In the genomic region with DNA sequence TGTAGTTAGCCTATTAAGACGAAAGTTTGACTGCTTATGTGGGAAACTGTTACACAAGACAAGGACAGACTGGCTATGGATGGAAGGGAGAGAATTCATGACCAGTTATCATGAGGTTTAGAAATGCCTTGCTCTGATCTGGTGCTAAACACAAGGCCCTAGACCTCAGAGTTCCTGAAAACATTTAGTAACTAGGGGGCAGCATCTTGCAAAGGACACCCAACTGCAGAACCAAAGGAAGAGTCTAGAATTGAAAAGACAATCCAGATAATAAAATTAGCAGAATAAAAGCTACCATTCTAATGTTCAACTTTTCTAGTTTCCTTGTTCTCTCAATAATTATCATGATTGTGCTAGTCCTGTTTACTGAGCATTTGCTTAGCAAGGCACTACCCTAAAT, we compare ENCODE assay signal across 20 cellular contexts.
DNase-seq lines count a peak whose midpoint lies in the region; ATAC-seq, FAIRE-seq and TF ChIP-seq lines count a peak whose summit lies in the region.
"Had no signal": no experiment of that assay in that cellular context is flagged by ENCODE, and none has a peak within 500 bp of the region (broad histone marks: within the 10 kb centered on the region; RNA-seq: fewer than 3 reads in every experiment).

No MANE protein-coding gene starts in this region.

- H2BK5ac ChIP-seq in H1 (ENCODE audit: low read depth, low read length): no peak overlapping the region

- H3K9me3 ChIP-seq in PC-3 (ENCODE audit: low read length): no peaks in the 10 kb centered on the region
- no peaks in the 10 kb centered on the region for H3K9me3 ChIP-seq in H1 (ENCODE audit: insufficient read depth in 2 of 2, low read depth in 1 of 2, low read length in 1 of 2)
- no peaks in the 10 kb centered on the region for H3K9me3 ChIP-seq in right lobe of liver

- H3K4me1 ChIP-seq in PC-3 (ENCODE audit: insufficient read depth, low read length): no peaks in the 10 kb centered on the region
- H3K4me1 ChIP-seq in H1 (replicated peaks in 1 of 4; ENCODE audit: control insufficient read depth in 3 of 4, insufficient read depth in 4 of 4, low read length in 3 of 4): no peaks in the 10 kb centered on the region
- peaks cover 0 to 17% (median 0%) of the 10 kb centered on the region in 4 donors for H3K4me1 ChIP-seq in right lobe of liver

- H3K23ac ChIP-seq in H1 (ENCODE audit: insufficient read length): no peak overlapping the region

- no peaks in the 10 kb centered on the region for H4K20me1 ChIP-seq in PC-3 (ENCODE audit: low read length)
- H4K20me1 ChIP-seq in H1 (replicated peaks in 1 of 2; ENCODE audit: control insufficient read depth in 1 of 2, insufficient read depth in 2 of 2, low read length in 2 of 2): no peaks in the 10 kb centered on the region

- no peak for TF ChIP-seq EP300 in H1 (IDR thresholded peaks at IDR 0.05; ENCODE audit: borderline replicate concordance in 1 of 2, low read depth in 2 of 2, low read length in 2 of 2)

- no peak for TF ChIP-seq POLR2A in H1 (IDR thresholded peaks at IDR 0.05; ENCODE audit: control extremely low read depth in 1 of 2, low read depth in 2 of 2, low read length in 2 of 2)
- no peak for TF ChIP-seq POLR2A in right lobe of liver (IDR thresholded peaks at IDR 0.05)

- no peak overlapping the region for H3K9ac ChIP-seq in PC-3 (ENCODE audit: low read length)
- H3K9ac ChIP-seq in H1 (replicated peaks in 1 of 4; ENCODE audit: extremely low read depth in 1 of 4, low read depth in 3 of 4, low read length in 3 of 4): no peak overlapping the region

- no peak overlapping the region for H2AK5ac ChIP-seq in H1 (ENCODE audit: low read depth, low read length)

- intact Hi-C loops in PC-3 (cut with micrococcal nuclease): no loop called here
- intact Hi-C loops in right lobe of liver (cut with DNase I): no loop called here

- H3K4me2 ChIP-seq in PC-3 (ENCODE audit: low read length) (no peak overlapping the region), H1 (ENCODE audit: insufficient read depth in 1 of 2, low read depth in 2 of 2, low read length in 2 of 2) (no peak overlapping the region)

- no peaks in the 10 kb centered on the region for H3K23me2 ChIP-seq in H1 (ENCODE audit: low read depth, low read length)

- H3K27ac ChIP-seq in PC-3 (ENCODE audit: low read length): no peak overlapping the region
- H3K27ac ChIP-seq in H1 (ENCODE audit: low read depth, low read length): no peak overlapping the region
- H3K27ac ChIP-seq in right lobe of liver: no peak overlapping the region

- CTCF ChIA-PET in PC-3 (lab: Charles Lee): no interaction called here
- CTCF ChIA-PET in H1 (lab: Charles Lee; ENCODE audit: partially characterized antibody): interaction anchor here (1.2 to 2.6 kb wide), 2 partner anchors 19 to 28 kb away, joined by 3 to 9 read pairs; no protein-coding TSS in a partner anchor

- no peak overlapping the region for H4K5ac ChIP-seq in H1 (ENCODE audit: insufficient read length, low read depth, low read length)

- peaks cover 55% of the 10 kb centered on the region for H3K27me3 ChIP-seq in PC-3 (ENCODE audit: low read length)
- no peaks in the 10 kb centered on the region for H3K27me3 ChIP-seq in H1 (replicated peaks in 1 of 4; ENCODE audit: control insufficient read depth in 3 of 4, extremely low read depth in 1 of 4, insufficient read depth in 3 of 4, low read length in 3 of 4)
- H3K27me3 ChIP-seq in right lobe of liver: no peaks in the 10 kb centered on the region

- no peak overlapping the region for H4K8ac ChIP-seq in H1 (ENCODE audit: extremely low read depth, insufficient read depth, low read length)

- H2AFZ ChIP-seq in PC-3 (ENCODE audit: low read length) (no peak overlapping the region), H1 (ENCODE audit: low read length) (no peak overlapping the region)

- DNase-seq in NCI-H82 (lab: John Stamatoyannopoulos, UW) (peak; percentile 7), NCI-H82 treated with DMSO at 0.1 percent for 48 hours (lab: John Stamatoyannopoulos, UW; ENCODE audit: unreplicated experiment) (no peak), PC-3 (no peak), H1 (ENCODE audit: low read depth in 1 of 2, low spot score in 2 of 2) (no peak), NCI-H2029 (lab: John Stamatoyannopoulos, UW) (no peak), right lobe of liver (no peak), kidney tubule cell (ENCODE audit: low spot score) (no peak)
- DNase-seq: C1 segment of cervical spinal cord; CD8-positive, alpha-beta memory T cell; DMS79 treated with DMSO at 0.1 percent for 48 hours; H7; KG1; NCI-H1417 treated with DMSO at 0.1 percent for 48 hours; NCI-H187 treated with DMSO at 0.1 percent for 48 hours; NCI-H345; NCI-H526; RPMI8226; SHP77 treated with DMSO at 0.1 percent for 48 hours had no signal

- no peaks in the 10 kb centered on the region for H3K9me2 ChIP-seq in PC-3 (replicated peaks; ENCODE audit: low read length)

- H3K79me2 ChIP-seq in PC-3 (ENCODE audit: low read length) (no peaks in the 10 kb centered on the region), H1 (ENCODE audit: control insufficient read depth in 1 of 2, insufficient read depth in 2 of 2, low read length in 2 of 2) (no peaks in the 10 kb centered on the region)

- H3K4me3 ChIP-seq in PC-3 (ENCODE audit: low read length) (no peak overlapping the region), H1 (ENCODE audit: extremely low read depth in 1 of 4, insufficient read depth in 2 of 4, low read depth in 3 of 4, low read length in 4 of 4) (no peak overlapping the region), right lobe of liver (no peak overlapping the region)

- H3K14ac ChIP-seq in H1 (ENCODE audit: insufficient read length): no peak overlapping the region

- TF ChIP-seq RAD21 in H1 (IDR thresholded peaks at IDR 0.05 in 1 of 2, conservative IDR thresholded peaks at IDR 0.05 in 1 of 2; ENCODE audit: low read depth in 2 of 2, low read length in 2 of 2): peak; percentile 34 to 49

- no peak overlapping the region for H4K91ac ChIP-seq in H1 (replicated peaks; ENCODE audit: insufficient read length, low read length)

- no peak overlapping the region for H3K18ac ChIP-seq in H1 (ENCODE audit: extremely low read depth, low read length)

- no peak overlapping the region for H2BK15ac ChIP-seq in H1 (ENCODE audit: low read length)

- ATAC-seq in PC-3 (no peak), right lobe of liver (no peak), GM21576 (IDR thresholded peaks at IDR 0.05; ENCODE audit: unreplicated experiment) (no peak)

- 71% methylated on average over 1 of the region's 1 CpG; no CpG with 5 or more reads in 1 of the 2 experiments for WGBS in H1 (ENCODE audit: extremely low coverage in 1 of 2, insufficient coverage in 1 of 2, insufficient read length in 1 of 2, insufficient replicate concordance in 2 of 2, low coverage in 1 of 2, low lambda C conversion rate in 2 of 2, missing lambda C conversion rate in 1 of 2), 2 experiments
- 54% methylated on average over 1 of the region's 1 CpG for WGBS in right lobe of liver (ENCODE audit: insufficient coverage, low coverage, low lambda C conversion rate, missing lambda C conversion rate)

- no peak overlapping the region for H2BK120ac ChIP-seq in H1 (replicated peaks; ENCODE audit: low read depth, low read length)

- no TSS peak for BruUV-seq in PC-3 (replicated peaks; lab: Mats Ljungman, UMichigan)

- H3K79me1 ChIP-seq in H1 (ENCODE audit: low read depth, low read length): no peaks in the 10 kb centered on the region

- H3K4ac ChIP-seq in H1 (replicated peaks; ENCODE audit: insufficient read length, low read depth, low read length): no peak overlapping the region

- POLR2A ChIA-PET in PC-3 (lab: Charles Lee; ENCODE audit: unreplicated experiment) (no interaction called here), H1 (lab: Charles Lee; ENCODE audit: partially characterized antibody) (no interaction called here)

- no peak overlapping the region for H2BK20ac ChIP-seq in H1 (ENCODE audit: low read length)

- FAIRE-seq in H1 (lab: Jason Lieb, UNC): no peak
- FAIRE-seq: A204.1 had no signal

- no peak overlapping the region for H3K56ac ChIP-seq in H1 (replicated peaks; ENCODE audit: insufficient read length, low read depth, low read length)

- H3K36me3 ChIP-seq in PC-3 (ENCODE audit: low read depth, low read length): no peaks in the 10 kb centered on the region
- no peaks in the 10 kb centered on the region; a peak in 2 of 8 replicates for H3K36me3 ChIP-seq in H1 (ENCODE audit: control insufficient read depth in 2 of 4, insufficient read depth in 4 of 4, low read length in 3 of 4)
- no peaks in the 10 kb centered on the region for H3K36me3 ChIP-seq in right lobe of liver

- H2BK12ac ChIP-seq in H1 (ENCODE audit: low read depth, low read length): no peak overlapping the region

- H3F3A ChIP-seq in PC-3 (ENCODE audit: low read length, unreplicated experiment): no peaks in the 10 kb centered on the region

- TF ChIP-seq CTCF in PC-3 (conservative IDR thresholded peaks at IDR 0.05; ENCODE audit: low read depth, low read length) (0 out of 2 replicates have a peak, but pooled peaks have one; percentile 29), H1 (IDR thresholded peaks at IDR 0.05; ENCODE audit: control extremely low read depth in 1 of 3, insufficient read depth in 1 of 3, low read depth in 1 of 3, low read length in 3 of 3) (peak in 2 of 3 experiments; percentile 20 to 26; a peak in 2 of 4 replicates), right lobe of liver (IDR thresholded peaks at IDR 0.05) (no peak)

TF ChIP-seq in H1, 55 proteins besides CTCF, POLR2A, EP300 and RAD21:
- TF ChIP-seq NRF1 (IDR thresholded peaks at IDR 0.05; ENCODE audit: low read depth, low read length): no peak
- TF ChIP-seq CTBP2 (IDR thresholded peaks at IDR 0.05; ENCODE audit: borderline replicate concordance, insufficient read depth, insufficient read length, low read length): no peak
- TF ChIP-seq CREB1 (IDR thresholded peaks at IDR 0.05): no peak
- no peak for TF ChIP-seq CEBPB (IDR thresholded peaks at IDR 0.05; ENCODE audit: low read depth, low read length)
- no peak for TF ChIP-seq GTF2F1 (IDR thresholded peaks at IDR 0.05; ENCODE audit: borderline replicate concordance, low read depth, low read length)

Comparison
In these comparisons a context has a peak if more than half of its experiments do, and no peak if none do; other contexts are left out.
1. CTCF ChIP-seq: peak in PC-3 (single experiment) and H1 (2 of 3); none in right lobe of liver (0 of 4).